Comparison of ENCODE assay signal across 27 cellular contexts in the genomic region with DNA sequence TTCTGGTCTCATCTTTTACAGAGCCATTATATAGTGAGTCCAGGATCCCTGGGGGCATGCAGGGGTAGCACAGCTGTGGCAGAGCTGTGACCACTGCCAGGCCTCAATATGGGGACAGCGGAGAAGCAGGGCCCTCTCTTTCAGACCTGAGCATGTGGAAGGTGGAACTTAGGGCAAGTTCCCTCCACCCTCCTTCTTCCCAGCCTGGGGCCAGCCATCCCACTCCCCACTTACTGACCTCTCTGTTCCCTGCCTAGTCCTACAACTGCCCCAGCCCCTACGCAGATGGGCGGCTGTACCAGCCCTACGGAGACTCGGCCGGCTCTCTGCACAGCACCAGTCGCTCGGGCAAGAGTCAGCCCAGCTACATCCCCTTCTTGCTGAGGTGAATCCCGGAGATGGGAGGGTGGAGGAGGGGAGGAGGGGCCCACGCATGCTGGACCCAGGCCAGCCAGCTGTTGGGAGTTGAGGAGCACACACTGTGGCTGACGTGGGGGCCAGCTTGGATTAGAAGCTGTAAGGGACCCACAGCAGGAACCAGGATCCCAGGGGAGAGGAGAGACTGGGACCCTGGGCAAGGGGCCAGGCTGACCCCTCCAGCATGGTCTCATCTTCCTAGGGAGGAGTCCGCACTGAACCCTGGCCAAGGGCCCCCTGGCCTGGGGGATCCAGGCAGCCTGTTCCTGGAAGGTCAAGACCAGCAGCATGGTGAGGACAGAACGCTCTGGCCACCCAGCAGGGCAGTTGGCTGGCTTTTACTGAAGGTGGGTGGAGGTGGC. TPM values are rescaled to one million over a fixed set of nuclear protein-coding genes. Genes with fewer than 3 reads are reported as not detected.
DNase-seq lines count a peak whose midpoint lies in the region; ATAC-seq, FAIRE-seq and TF ChIP-seq lines count a peak whose summit lies in the region.
"Had no signal": no experiment of that assay in that cellular context is flagged by ENCODE, and none has a peak within 500 bp of the region (broad histone marks: within the 10 kb centered on the region; RNA-seq: fewer than 3 reads in every experiment).

No MANE protein-coding gene starts in this region.

- WGBS in K562 (ENCODE audit: insufficient coverage, low coverage, missing lambda C conversion rate): 91% methylated on average over 10 of the region's 13 CpGs

- H3K27ac Mint-ChIP-seq in Caco-2 (ENCODE audit: unreplicated experiment): peak overlapping the region; percentile 73

- H3K9ac ChIP-seq in K562 (ENCODE audit: insufficient read depth in 1 of 2, low read depth in 2 of 2, low read length in 2 of 2) (peak overlapping the region in 1 of 2 experiments; percentile 76; a peak in 2 of 4 replicates), kidney (ENCODE audit: low read length in 2 of 2) (no peak overlapping the region)

- H3K4me1 ChIP-seq in Caco-2 (peaks cover 37% of the 10 kb centered on the region), K562 (replicated peaks in 1 of 2; ENCODE audit: control insufficient read depth in 2 of 2, insufficient read depth in 2 of 2, low read length in 2 of 2) (peaks cover 28 to 66% of the 10 kb centered on the region in 2 experiments), kidney (ENCODE audit: control insufficient read depth in 1 of 2, insufficient read depth in 1 of 2, low read depth in 1 of 2, low read length in 2 of 2) (peaks cover 5 to 16% of the 10 kb centered on the region in 2 donors)
- H3K4me1 ChIP-seq: uterus had no signal

- no peak for TF ChIP-seq POLR2A in K562 (conservative IDR thresholded peaks at IDR 0.05)

- POLR2A ChIA-PET in Caco-2 (lab: Charles Lee): no interaction called here
- POLR2A ChIA-PET in K562 (lab: Yijun Ruan, JAX): no interaction called here

- no peaks in the 10 kb centered on the region for H3K9me3 Mint-ChIP-seq in Caco-2 (ENCODE audit: unreplicated experiment)
- H3K9me3 Mint-ChIP-seq: activated T-cell treated with anti-CD3 and anti-CD28 coated beads, Interleukin-2, amount 50 U/mL, for 4 hours; stimulated activated naive CD8-positive, alpha-beta T cell treated with anti-CD3 and anti-CD28 coated beads, Interleukin-15, amount 100 ng/mL, for 72 hours had no signal

- peaks cover 15% of the 10 kb centered on the region for H3K4me1 Mint-ChIP-seq in Caco-2 (ENCODE audit: low read depth, unreplicated experiment)

- TF ChIP-seq CTCF in Caco-2 (IDR thresholded peaks at IDR 0.05; ENCODE audit: insufficient read depth in 1 of 2, low read depth in 1 of 2, low read length in 1 of 2, severe bottlenecking in 1 of 2, unreplicated experiment in 1 of 2) (no peak), K562 (IDR thresholded peaks at IDR 0.05 in 2 of 3, conservative IDR thresholded peaks at IDR 0.05 in 1 of 3; ENCODE audit: insufficient read depth in 2 of 3, low read depth in 1 of 3, low read length in 3 of 3) (no peak), kidney (IDR thresholded peaks at IDR 0.05; ENCODE audit: borderline replicate concordance, extremely low read depth, insufficient read depth) (no peak)

- no peak for FAIRE-seq in K562 (lab: Jason Lieb, UNC)
- no peak for FAIRE-seq in kidney (lab: Jason Lieb, UNC)
- FAIRE-seq: bronchial epithelial cell had no signal

- ATAC-seq in K562 (no peak), sciatic nerve (no peak), HG02763 (IDR thresholded peaks at IDR 0.05; ENCODE audit: unreplicated experiment) (no peak), HG03442 (IDR thresholded peaks at IDR 0.05; ENCODE audit: unreplicated experiment) (no peak)
- ATAC-seq: activated CD4-positive, CD25-positive, alpha-beta regulatory T cell treated with anti-CD3 and anti-CD28 coated beads, Interleukin-2, amount 50 U/mL, for 24 hours; activated T-cell treated with anti-CD3 and anti-CD28 coated beads, Interleukin-2, amount 50 U/mL, for 4 hours; stimulated activated naive CD8-positive, alpha-beta T cell treated with anti-CD3 and anti-CD28 coated beads, Interleukin-15, amount 100 ng/mL, for 72 hours had no signal

- BruUV-seq in Caco-2 (replicated peaks; lab: Mats Ljungman, UMichigan) (no TSS peak), K562 (replicated peaks; lab: Mats Ljungman, UMichigan) (no TSS peak)

- TF ChIP-seq RAD21 in K562 (CRISPR knock-in tag; conservative IDR thresholded peaks at IDR 0.05 in 1 of 2, IDR thresholded peaks at IDR 0.05 in 1 of 2): no peak

- H3K79me2 ChIP-seq in K562 (ENCODE audit: control insufficient read depth, insufficient read depth, low read length): no peaks in the 10 kb centered on the region

- H3K4me2 ChIP-seq in K562 (ENCODE audit: insufficient read depth, low read length): no peak overlapping the region

- H3K27ac ChIP-seq in K562 (ENCODE audit: extremely low read depth, low read depth, low read length) (no peak overlapping the region), kidney (ENCODE audit: low read depth in 2 of 2, low read length in 2 of 2) (no peak overlapping the region)
- H3K27ac ChIP-seq: C4-2B, uterus had no signal

- H3K9me3 ChIP-seq in Caco-2 (no peaks in the 10 kb centered on the region), K562 (replicated peaks; ENCODE audit: control insufficient read depth, insufficient read depth, low read depth, low read length) (no peaks in the 10 kb centered on the region), kidney (ENCODE audit: control insufficient read depth in 1 of 2, low read length in 2 of 2) (no peaks in the 10 kb centered on the region)
- H3K9me3 ChIP-seq: heart left ventricle, uterus had no signal

- H3K9me1 ChIP-seq in K562 (ENCODE audit: control insufficient read depth, insufficient read depth, low read length): no peaks in the 10 kb centered on the region

- no peak for TF ChIP-seq EP300 in K562 (IDR thresholded peaks at IDR 0.05; ENCODE audit: low read length)

- peak overlapping the region; percentile 16 for H3K4me3 Mint-ChIP-seq in Caco-2 (ENCODE audit: unreplicated experiment)
- H3K4me3 Mint-ChIP-seq: activated T-cell treated with anti-CD3 and anti-CD28 coated beads, Interleukin-2, amount 50 U/mL, for 4 hours; stimulated activated naive CD8-positive, alpha-beta T cell treated with anti-CD3 and anti-CD28 coated beads, Interleukin-15, amount 100 ng/mL, for 72 hours had no signal

- H3K27me3 ChIP-seq in Caco-2 (replicated peaks; ENCODE audit: control insufficient read depth, insufficient read depth, low read length) (no peaks in the 10 kb centered on the region), K562 (ENCODE audit: control insufficient read depth in 2 of 2, insufficient read depth in 2 of 2, low read length in 2 of 2) (no peaks in the 10 kb centered on the region)
- H3K27me3 ChIP-seq: heart left ventricle, uterus had no signal

- H4K20me1 ChIP-seq in K562 (replicated peaks; ENCODE audit: control insufficient read depth, insufficient read depth, low read length): no peaks in the 10 kb centered on the region

- H3K4me3 ChIP-seq in Caco-2 (ENCODE audit: low read depth, low read length): no peak overlapping the region
- no peak overlapping the region for H3K4me3 ChIP-seq in K562
- H3K4me3 ChIP-seq in kidney (ENCODE audit: low read length in 2 of 2): no peak overlapping the region
- H3K4me3 ChIP-seq: heart left ventricle, lung, uterus had no signal

- CTCF ChIA-PET in Caco-2 (lab: Charles Lee) (no interaction called here), K562 (lab: Yijun Ruan, JAX; ENCODE audit: low intra/inter-chr PET ratio) (no interaction called here)

- DNase-seq in Caco-2 (peak in 1 of 2 experiments; percentile 18), K562 (ENCODE audit: extremely low read depth in 1 of 4, low spot score in 3 of 4) (no peak), kidney (peak; percentile 71), sciatic nerve (ENCODE audit: low spot score) (peak; percentile 62), 8988T (no peak), ACHN (no peak)
- DNase-seq: activated naive CD4-positive, alpha-beta T cell; activated T-cell treated with anti-CD3 and anti-CD28 coated beads, Interleukin-2, amount 50 U/mL, for 4 hours; KG1; NCI-H187; NCI-H2227 treated with DMSO at 0.1 percent for 48 hours; NCI-H774; nucleus accumbens; retina; SHP77 treated with DMSO at 0.1 percent for 48 hours; stimulated activated naive CD8-positive, alpha-beta T cell treated with anti-CD3 and anti-CD28 coated beads, Interleukin-15, amount 100 ng/mL, for 72 hours had no signal

- H2AFZ ChIP-seq in K562 (ENCODE audit: low read depth, low read length): no peak overlapping the region

- in situ Hi-C loops in K562 (cut with MboI) (no loop called here), ACHN (cut with HindIII; ENCODE audit: low pct_ligation_motif_present, low pct_unique_long_range_greater_than_20kb, low sequenced_read_pairs) (loop anchor here (10.0 kb wide), 1 partner anchor 113 kb away; no protein-coding TSS in a partner anchor)

- intact Hi-C loops in Caco-2 (cut with micrococcal nuclease; ENCODE audit: unreplicated experiment): no loop called here
- intact Hi-C loops in K562 (cut with micrococcal nuclease): no loop called here
- intact Hi-C loops in kidney (cut with DNase I): loop anchor here (10.0 kb wide), 1 partner anchor 133 kb away; no protein-coding TSS in a partner anchor
- intact Hi-C loops in sciatic nerve (cut with DNase I): no loop called here

- peaks cover 8% of the 10 kb centered on the region for H3K36me3 Mint-ChIP-seq in Caco-2 (ENCODE audit: insufficient read depth, unreplicated experiment)

- H3K36me3 ChIP-seq in Caco-2 (ENCODE audit: control insufficient read depth, insufficient read depth, low read length) (no peaks in the 10 kb centered on the region), K562 (ENCODE audit: control insufficient read depth, insufficient read depth, low read length) (peaks cover 39% of the 10 kb centered on the region; the same call in 2 of the 3 replicates), kidney (ENCODE audit: control insufficient read depth in 1 of 2, insufficient read depth in 2 of 2, low read length in 2 of 2) (no peaks in the 10 kb centered on the region)
- H3K36me3 ChIP-seq: heart left ventricle, uterus had no signal

- no peaks in the 10 kb centered on the region for H3K27me3 Mint-ChIP-seq in Caco-2 (ENCODE audit: insufficient read depth, unreplicated experiment)
- H3K27me3 Mint-ChIP-seq: stimulated activated naive CD8-positive, alpha-beta T cell treated with anti-CD3 and anti-CD28 coated beads, Interleukin-15, amount 100 ng/mL, for 72 hours had no signal

RNA-seq across cellular contexts. Expression of a gene that starts 10.7 kb away (rescaled TPM):
- total RNA-seq in Caco-2 (2022): 23.9 and 24.9 TPM in 2 replicates
- total RNA-seq in K562 (2011; cell fraction: chromatin; rRNA removed; ENCODE audit: low replicate concordance): 69.7 and 109 TPM in 2 replicates
- 85.4 and 86.3 TPM in 2 replicates for total RNA-seq in K562 (2011; cell fraction: nucleolus; rRNA removed)
- 66.2 and 83.3 TPM in 2 replicates for total RNA-seq in K562 (2011; cell fraction: nucleoplasm; rRNA removed)
- 52.2 and 64.0 TPM in 2 replicates for total RNA-seq in K562 (2014; rRNA removed)
- total RNA-seq in K562 (2014; rRNA removed; fragmentation: Illumina TruSeq; extraction: Trizol): 27.9 and 28.7 TPM in 2 replicates
- 34.7 and 37.0 TPM in 2 replicates for total RNA-seq in K562 (2015; rRNA removed; fragmentation: Illumina TruSeq; extraction: Trizol)
- 51.8 and 55.4 TPM in 2 replicates for total RNA-seq in K562 (2021)
- 39.3 and 59.5 TPM in 2 replicates for polyA plus RNA-seq in K562 (2011; rRNA removed)
- polyA plus RNA-seq in K562 (2011; cell fraction: cytosol; rRNA removed): 40.2 and 44.2 TPM in 2 replicates
- polyA plus RNA-seq in K562 (2011; cell fraction: nucleus; rRNA removed): 225 and 272 TPM in 2 replicates
- polyA plus RNA-seq in K562 (2012): 43.7 and 45.1 TPM in 2 replicates
- polyA plus RNA-seq in K562 (2014; fragmentation: Illumina TruSeq; extraction: Trizol): 41.8 and 49.7 TPM in 2 replicates
- 1 to 10 TPM; 6.5 to 7.9 TPM for polyA plus RNA-seq in K562 (2014; fragmentation: Nextera tagmentation; extraction: Ambion mirVana)
- 56.1 and 65.2 TPM in 2 replicates for polyA plus RNA-seq in K562 (2014; rRNA removed)
- polyA minus RNA-seq in K562 (2011; rRNA and poly(A)+ RNA removed): 16.7 and 17.2 TPM in 2 replicates
- 15.9 and 17.8 TPM in 2 replicates for polyA minus RNA-seq in K562 (2011; cell fraction: cytosol; rRNA and poly(A)+ RNA removed)
- polyA minus RNA-seq in K562 (2011; cell fraction: nucleus; rRNA and poly(A)+ RNA removed): 23.6 and 43.5 TPM in 2 replicates
- total RNA-seq in kidney: 4.2 TPM
- polyA plus RNA-seq in kidney (ENCODE audit: insufficient read depth, low read depth, low replicate concordance): 3.5 TPM
- 7.6 TPM for total RNA-seq in sciatic nerve

RNA-seq across cellular contexts. Expression of a gene that starts 22.9 kb away (rescaled TPM):
- 7.0 and 8.3 TPM in 2 replicates for total RNA-seq in Caco-2 (2022)
- 44.8 and 129 TPM in 2 replicates for total RNA-seq in K562 (2011; cell fraction: chromatin; rRNA removed; ENCODE audit: low replicate concordance)
- 69.9 and 80.7 TPM in 2 replicates for total RNA-seq in K562 (2011; cell fraction: nucleolus; rRNA removed)
- total RNA-seq in K562 (2011; cell fraction: nucleoplasm; rRNA removed): 57.7 and 69.2 TPM in 2 replicates
- 4.1 and 5.9 TPM in 2 replicates for total RNA-seq in K562 (2014; rRNA removed)
- 2.7 and 3.0 TPM in 2 replicates for total RNA-seq in K562 (2014; rRNA removed; fragmentation: Illumina TruSeq; extraction: Trizol)
- total RNA-seq in K562 (2015; rRNA removed; fragmentation: Illumina TruSeq; extraction: Trizol): 4.2 and 5.0 TPM in 2 replicates
- total RNA-seq in K562 (2021): 19.1 and 21.9 TPM in 2 replicates
- 7.2 and 8.2 TPM in 2 replicates for polyA plus RNA-seq in K562 (2011; rRNA removed)
- 8.3 and 12.6 TPM in 2 replicates for polyA plus RNA-seq in K562 (2011; cell fraction: cytosol; rRNA removed)
- 38.5 and 63.5 TPM in 2 replicates for polyA plus RNA-seq in K562 (2011; cell fraction: nucleus; rRNA removed)
- polyA plus RNA-seq in K562 (2012): 15.6 and 17.8 TPM in 2 replicates
- polyA plus RNA-seq in K562 (2014; fragmentation: Illumina TruSeq; extraction: Trizol): 14.1 and 15.3 TPM in 2 replicates
- under 1 TPM; 0.31 to 0.86 TPM for polyA plus RNA-seq in K562 (2014; fragmentation: Nextera tagmentation; extraction: Ambion mirVana)
- polyA plus RNA-seq in K562 (2014; rRNA removed): 9.0 and 10.2 TPM in 2 replicates
- 14.3 and 24.2 TPM in 2 replicates for polyA minus RNA-seq in K562 (2011; rRNA and poly(A)+ RNA removed)
- polyA minus RNA-seq in K562 (2011; cell fraction: cytosol; rRNA and poly(A)+ RNA removed): 23.8 and 25.3 TPM in 2 replicates
- 31.9 and 33.1 TPM in 2 replicates for polyA minus RNA-seq in K562 (2011; cell fraction: nucleus; rRNA and poly(A)+ RNA removed)
- 65.6 TPM for total RNA-seq in kidney
- polyA plus RNA-seq in kidney (ENCODE audit: insufficient read depth, low read depth, low replicate concordance): 10.6 TPM
- total RNA-seq in sciatic nerve: 24.0 TPM

RNA-seq across cellular contexts. Expression of a gene that starts 34.6 kb away (rescaled TPM):
- total RNA-seq in Caco-2 (2022) (not detected in 2 replicates), K562 (2014; rRNA removed) (0.49 and 0.50 TPM in 2 replicates), K562 (2014; rRNA removed; fragmentation: Illumina TruSeq; extraction: Trizol) (0.33 and 0.57 TPM in 2 replicates), K562 (2015; rRNA removed; fragmentation: Illumina TruSeq; extraction: Trizol) (0.15 and 0.22 TPM in 2 replicates), K562 (2021) (0.34 and 0.66 TPM in 2 replicates), kidney (0.19 TPM), sciatic nerve (0.45 TPM)
- total RNA-seq in K562 (2011; cell fraction: chromatin; rRNA removed; ENCODE audit: low replicate concordance): 1.2 and 1.7 TPM in 2 replicates
- 1.2 TPM in 2 replicates for total RNA-seq in K562 (2011; cell fraction: nucleolus; rRNA removed)
- 1.5 TPM in 1 of 2 replicates, not detected in the other for total RNA-seq in K562 (2011; cell fraction: nucleoplasm; rRNA removed)
- polyA plus RNA-seq in K562 (2011; rRNA removed) (0.60 and 1.9 TPM in 2 replicates), K562 (2014; fragmentation: Illumina TruSeq; extraction: Trizol) (0.22 and 0.36 TPM in 2 replicates), K562 (2014; fragmentation: Nextera tagmentation; extraction: Ambion mirVana) (under 1 TPM; 0.20 TPM), K562 (2014; rRNA removed) (0.08 and 0.45 TPM in 2 replicates), kidney (ENCODE audit: insufficient read depth, low read depth, low replicate concordance) (not detected)
- 0.52 and 2.6 TPM in 2 replicates for polyA plus RNA-seq in K562 (2011; cell fraction: cytosol; rRNA removed)
- 0.73 and 4.1 TPM in 2 replicates for polyA plus RNA-seq in K562 (2011; cell fraction: nucleus; rRNA removed)
- polyA plus RNA-seq in K562 (2012): 0.08 and 0.36 TPM in 2 replicates
- polyA minus RNA-seq in K562 (2011; rRNA and poly(A)+ RNA removed): 0.42 and 0.74 TPM in 2 replicates
- 0.57 TPM in 1 of 2 replicates, not detected in the other for polyA minus RNA-seq in K562 (2011; cell fraction: cytosol; rRNA and poly(A)+ RNA removed)
- 0.56 and 0.67 TPM in 2 replicates for polyA minus RNA-seq in K562 (2011; cell fraction: nucleus; rRNA and poly(A)+ RNA removed)
- total RNA-seq: activated T-cell treated with anti-CD3 and anti-CD28 coated beads, Interleukin-2, amount 50 U/mL, for 4 hours; dermis microvascular lymphatic vessel endothelial cell; H4 had no signal
- polyA plus RNA-seq: AG04450 had no signal

RNA-seq across cellular contexts. Expression of a gene that starts 58.5 kb away (rescaled TPM):
- 189 and 225 TPM in 2 replicates for total RNA-seq in Caco-2 (2022)
- total RNA-seq in K562 (2011; cell fraction: chromatin; rRNA removed; ENCODE audit: low replicate concordance): 340 and 395 TPM in 2 replicates
- 195 and 209 TPM in 2 replicates for total RNA-seq in K562 (2011; cell fraction: nucleolus; rRNA removed)
- total RNA-seq in K562 (2011; cell fraction: nucleoplasm; rRNA removed): 265 and 293 TPM in 2 replicates
- total RNA-seq in K562 (2014; rRNA removed): 254 and 257 TPM in 2 replicates
- total RNA-seq in K562 (2014; rRNA removed; fragmentation: Illumina TruSeq; extraction: Trizol): 273 and 284 TPM in 2 replicates
- total RNA-seq in K562 (2015; rRNA removed; fragmentation: Illumina TruSeq; extraction: Trizol): 211 and 221 TPM in 2 replicates
- total RNA-seq in K562 (2021): 232 and 246 TPM in 2 replicates
- 221 and 230 TPM in 2 replicates for polyA plus RNA-seq in K562 (2011; rRNA removed)
- polyA plus RNA-seq in K562 (2011; cell fraction: cytosol; rRNA removed): 149 and 217 TPM in 2 replicates
- 232 and 336 TPM in 2 replicates for polyA plus RNA-seq in K562 (2011; cell fraction: nucleus; rRNA removed)
- polyA plus RNA-seq in K562 (2012): 195 and 518 TPM in 2 replicates
- polyA plus RNA-seq in K562 (2014; fragmentation: Illumina TruSeq; extraction: Trizol): 293 and 317 TPM in 2 replicates
- 100 to 1,000 TPM; 336 to 623 TPM for polyA plus RNA-seq in K562 (2014; fragmentation: Nextera tagmentation; extraction: Ambion mirVana)
- 235 and 240 TPM in 2 replicates for polyA plus RNA-seq in K562 (2014; rRNA removed)
- polyA minus RNA-seq in K562 (2011; rRNA and poly(A)+ RNA removed): 227 and 242 TPM in 2 replicates
- 87.5 and 101 TPM in 2 replicates for polyA minus RNA-seq in K562 (2011; cell fraction: cytosol; rRNA and poly(A)+ RNA removed)
- 92.1 and 168 TPM in 2 replicates for polyA minus RNA-seq in K562 (2011; cell fraction: nucleus; rRNA and poly(A)+ RNA removed)
- total RNA-seq in kidney: 181 TPM
- polyA plus RNA-seq in kidney (ENCODE audit: insufficient read depth, low read depth, low replicate concordance): 114 TPM
- 123 TPM for total RNA-seq in sciatic nerve

Comparison
In these comparisons a context has a peak if more than half of its experiments do, and no peak if none do; other contexts are left out.
1. DNase-seq: peak in kidney (single experiment) and sciatic nerve (single experiment); none in K562 (0 of 4), 8988T (single experiment) and ACHN (single experiment).